ENCODE assay signal across 7 cellular contexts in genomic region chr1:66334311-66334710, GRCh38.
DNase-seq lines count a peak whose midpoint lies in the region; ATAC-seq and TF ChIP-seq lines count a peak whose summit lies in the region.

No MANE protein-coding gene starts in this region.

- H3K9ac ChIP-seq in stomach smooth muscle (ENCODE audit: low read length in 2 of 2) = no peak overlapping the region

- POLR2A ChIA-PET in WTC11 (lab: Charles Lee) = no interaction called here

- peak; percentile 35 for TF ChIP-seq POLR2A in GM18951 (IDR thresholded peaks at IDR 0.05; ENCODE audit: extremely low read depth, insufficient read depth, insufficient read length)

- DNase-seq in WTC11 (ENCODE audit: low spot score) (no peak), immature natural killer cell (no peak), KBM-7 (no peak), epidermal melanocyte (ENCODE audit: insufficient read length, low spot score) (no peak)

- peak overlapping the region; percentile 28 to 83 for H3K4me3 ChIP-seq in stomach smooth muscle (ENCODE audit: low read length in 2 of 2)

- H3K4me1 ChIP-seq in stomach smooth muscle (ENCODE audit: control insufficient read depth, insufficient read depth, low read length) = peaks cover 3% of the 10 kb centered on the region

- no peaks in the 10 kb centered on the region for H3K36me3 ChIP-seq in stomach smooth muscle (ENCODE audit: control insufficient read depth in 2 of 2, insufficient read depth in 2 of 2, low read length in 2 of 2)

- peak overlapping the region; percentile 74 for H3K4me3 Mint-ChIP-seq in WTC11
- H3K4me3 Mint-ChIP-seq in immature natural killer cell = peak overlapping the region; percentile 89 to 100 (median 92)

- no peaks in the 10 kb centered on the region for H3K9me3 Mint-ChIP-seq in WTC11
- no peaks in the 10 kb centered on the region for H3K9me3 Mint-ChIP-seq in immature natural killer cell

- H3K4me1 Mint-ChIP-seq in WTC11 = peaks cover 70% of the 10 kb centered on the region
- H3K4me1 Mint-ChIP-seq in immature natural killer cell = peaks cover 59 to 85% of the 10 kb centered on the region in 2 donors

- no peaks in the 10 kb centered on the region for H3K27me3 ChIP-seq in stomach smooth muscle (ENCODE audit: control insufficient read depth in 1 of 2, insufficient read depth in 2 of 2, low read length in 2 of 2)

- peak; percentile 13; the same call in 1 of the 2 replicates for ATAC-seq in WTC11
- ATAC-seq in GM21360 (IDR thresholded peaks at IDR 0.05; ENCODE audit: unreplicated experiment) = no peak

- no peaks in the 10 kb centered on the region for H3K9me3 ChIP-seq in stomach smooth muscle (ENCODE audit: control insufficient read depth in 2 of 2, low read length in 2 of 2)

- no peak for TF ChIP-seq CTCF in WTC11 (IDR thresholded peaks at IDR 0.05)

- H3K27ac Mint-ChIP-seq in WTC11 (peak overlapping the region; percentile 81), immature natural killer cell (peak overlapping the region in 3 of 6 donors; percentile 51 to 99 (median 97))

- CTCF ChIA-PET in WTC11 (lab: Charles Lee) = no interaction called here

- in situ Hi-C loops in GM18951 (cut with MboI; ENCODE audit: low sequenced_read_pairs, unreplicated experiment) (no loop called here), KBM-7 (cut with MboI; ENCODE audit: low pct_unique_long_range_greater_than_20kb, low sequenced_read_pairs) (no loop called here)

- H3K36me3 Mint-ChIP-seq in WTC11 = no peaks in the 10 kb centered on the region
- H3K36me3 Mint-ChIP-seq in immature natural killer cell = peaks cover 0 to 5% (median 0%) of the 10 kb centered on the region in 3 donors

- no peaks in the 10 kb centered on the region; the same call in 1 of the 2 replicates for H3K27me3 Mint-ChIP-seq in WTC11 (ENCODE audit: low read depth)
- H3K27me3 Mint-ChIP-seq in immature natural killer cell (ENCODE audit: low read depth in 3 of 3) = peaks cover 4 to 17% (median 14%) of the 10 kb centered on the region in 3 donors

- no peak overlapping the region for H3K27ac ChIP-seq in stomach smooth muscle (ENCODE audit: low read length)

TF ChIP-seq in WTC11, 78 proteins besides CTCF, POLR2A, EP300 and RAD21:
- no peak for TF ChIP-seq MYBL2 (CRISPR knock-in tag; IDR thresholded peaks at IDR 0.05)
- no peak for TF ChIP-seq RELA (CRISPR knock-in tag; IDR thresholded peaks at IDR 0.05; ENCODE audit: borderline replicate concordance)
- no peak for TF ChIP-seq ZNF425 (CRISPR knock-in tag; conservative IDR thresholded peaks at IDR 0.05)
- no peak for TF ChIP-seq KAT7 (CRISPR knock-in tag; IDR thresholded peaks at IDR 0.05; ENCODE audit: borderline replicate concordance)
- no peak for TF ChIP-seq SOX15 (CRISPR knock-in tag; IDR thresholded peaks at IDR 0.05)
- TF ChIP-seq E2F5 (CRISPR knock-in tag; IDR thresholded peaks at IDR 0.05) = no peak
- TF ChIP-seq ZNF396 (CRISPR knock-in tag; IDR thresholded peaks at IDR 0.05; ENCODE audit: borderline replicate concordance) = no peak
- TF ChIP-seq NFYB (CRISPR knock-in tag; conservative IDR thresholded peaks at IDR 0.05; ENCODE audit: low read depth) = no peak
TF ChIP-seq in WTC11: peak in this region for 0.
